ENCODE assay signal across 13 cellular contexts in the genomic region with DNA sequence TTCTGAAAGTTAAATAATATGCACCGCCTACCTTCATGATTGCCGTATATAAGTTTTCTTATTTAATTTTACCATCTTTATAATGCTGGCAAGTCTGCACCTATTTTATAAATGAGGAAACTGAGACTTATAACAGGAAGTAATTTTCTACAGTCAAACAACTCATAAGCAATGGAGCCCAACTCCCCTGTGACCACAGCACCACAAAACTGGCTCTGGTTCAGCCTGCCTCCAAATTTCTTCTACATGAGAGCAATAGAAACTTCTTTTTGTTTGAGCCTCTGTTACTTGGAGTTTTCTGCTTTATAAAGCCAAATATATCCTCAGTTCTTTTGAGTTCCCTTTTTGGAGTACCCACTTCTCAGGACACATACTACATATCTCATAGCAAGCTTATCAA.
DNase-seq lines count a peak whose midpoint lies in the region; ATAC-seq and TF ChIP-seq lines count a peak whose summit lies in the region.
"Had no signal": no experiment of that assay in that cellular context is flagged by ENCODE, and none has a peak within 500 bp of the region (broad histone marks: within the 10 kb centered on the region; RNA-seq: fewer than 3 reads in every experiment).

No MANE protein-coding gene starts in this region.

- H3K9me3 Mint-ChIP-seq in nephron progenitor cell = peaks cover 9% of the 10 kb centered on the region

- no peaks in the 10 kb centered on the region for H3K36me3 Mint-ChIP-seq in nephron progenitor cell (ENCODE audit: low read depth)
- H3K36me3 Mint-ChIP-seq: CD8-positive, alpha-beta memory T cell had no signal

- no peak overlapping the region for H3K27ac Mint-ChIP-seq in nephron progenitor cell
- H3K27ac Mint-ChIP-seq: CD8-positive, alpha-beta memory T cell; H9 had no signal

- no peak for ATAC-seq in GM21576 (IDR thresholded peaks at IDR 0.05; ENCODE audit: unreplicated experiment)
- ATAC-seq: A549 had no signal

- H3K4me3 ChIP-seq in astrocyte of the spinal cord (ENCODE audit: low read depth, low read length) = no peak overlapping the region
- H3K4me3 ChIP-seq: A549 had no signal

- no peaks in the 10 kb centered on the region for H3K27me3 Mint-ChIP-seq in nephron progenitor cell (ENCODE audit: low read depth, poor library complexity)
- H3K27me3 Mint-ChIP-seq: CD8-positive, alpha-beta memory T cell had no signal

- in situ Hi-C loops in astrocyte of the spinal cord (cut with HindIII; ENCODE audit: low sequenced_read_pairs) = no loop called here

- no peaks in the 10 kb centered on the region for H3K4me1 Mint-ChIP-seq in nephron progenitor cell
- H3K4me1 Mint-ChIP-seq: CD8-positive, alpha-beta memory T cell had no signal

- TF ChIP-seq CTCF in astrocyte of the spinal cord (IDR thresholded peaks at IDR 0.05; ENCODE audit: low read depth, low read length) (no peak), nephron progenitor cell (IDR thresholded peaks at IDR 0.05) (no peak)

- H3K4me3 Mint-ChIP-seq in nephron progenitor cell = no peak overlapping the region
- H3K4me3 Mint-ChIP-seq: CD8-positive, alpha-beta memory T cell; H9 had no signal

- DNase-seq in Kasumi-1 (lab: John Stamatoyannopoulos, UW) = peak; percentile 59 to 68
- peak; percentile 24 for DNase-seq in OCI-M1 (lab: John Stamatoyannopoulos, UW)
- DNase-seq in astrocyte of the spinal cord (ENCODE audit: low read depth, low spot score) = peak; percentile 10
- DNase-seq in stimulated activated CD8-positive, alpha-beta memory T cell treated with anti-CD3 and anti-CD28 coated beads, Interleukin-4, amount 100 ng/mL, for 48 hours = no peak
- no peak for DNase-seq in nephron progenitor cell
- DNase-seq: Caco-2; CD8-positive, alpha-beta memory T cell; DND-41; GDM1; GOT3; H9 had no signal

Comparison
In these comparisons a context has a peak if more than half of its experiments do, and no peak if none do; other contexts are left out.
1. DNase-seq: peak in Kasumi-1 (2 of 2), OCI-M1 (single experiment) and astrocyte of the spinal cord (single experiment); none in stimulated activated CD8-positive, alpha-beta memory T cell treated with anti-CD3 and anti-CD28 coated beads, Interleukin-4, amount 100 ng/mL, for 48 hours (single experiment) and nephron progenitor cell (single experiment).